ENCODE assay signal across 8 cellular contexts in the genomic region with DNA sequence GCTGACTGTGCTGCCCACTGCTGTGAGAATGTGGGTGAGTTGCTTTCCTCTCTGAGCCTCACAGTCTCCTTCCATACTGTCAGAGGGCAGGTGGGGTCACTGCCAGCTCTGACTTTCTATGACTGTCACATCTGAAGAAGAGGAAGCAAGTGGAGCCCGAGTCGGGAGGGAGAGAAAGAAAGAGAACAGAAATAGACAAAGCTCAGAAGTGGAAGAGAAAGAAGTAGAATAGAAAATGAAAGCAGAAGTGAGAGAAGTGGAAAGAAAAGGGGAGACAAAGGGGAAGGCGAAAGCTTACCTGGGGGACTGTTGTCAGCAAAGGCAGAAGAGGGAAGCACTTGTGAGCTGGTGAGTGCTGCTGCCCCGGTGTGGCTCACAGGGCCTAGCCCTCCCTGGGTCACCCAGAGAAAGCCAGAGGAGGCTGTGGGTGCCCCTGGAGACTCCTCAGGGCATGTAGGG. TPM values are rescaled to one million over a fixed set of nuclear protein-coding genes. Genes with fewer than 3 reads are reported as not detected.
A peak's percentile ranks its signal among the peaks of the same experiment; 100 is the strongest.
DNase-seq lines count a peak whose midpoint lies in the region; ATAC-seq, FAIRE-seq and TF ChIP-seq lines count a peak whose summit lies in the region.

No MANE protein-coding gene starts in this region.

- POLR2A ChIA-PET in CD8-positive, alpha-beta T cell (lab: Charles Lee): no interaction called here

- no peak overlapping the region for H3K27ac Mint-ChIP-seq in central memory CD8-positive, alpha-beta T cell (ENCODE audit: low read depth)
- H3K27ac Mint-ChIP-seq in CD8-positive, alpha-beta T cell: no peak overlapping the region

- CTCF ChIA-PET in CD8-positive, alpha-beta T cell (lab: Charles Lee): no interaction called here

- H3K27me3 ChIP-seq in left lung: no peaks in the 10 kb centered on the region
- H3K27me3 ChIP-seq in CD8-positive, alpha-beta T cell (ENCODE audit: insufficient read depth, low read length): no peaks in the 10 kb centered on the region

- TF ChIP-seq CTCF in left lung (IDR thresholded peaks at IDR 0.05): no peak
- no peak for TF ChIP-seq CTCF in CD8-positive, alpha-beta T cell (IDR thresholded peaks at IDR 0.05)

- no peak overlapping the region for H3K4me3 ChIP-seq in left lung
- H3K4me3 ChIP-seq in CD8-positive, alpha-beta T cell (ENCODE audit: low read depth, low read length): no peak overlapping the region

- peak; percentile 94 for ATAC-seq in GM21381 (IDR thresholded peaks at IDR 0.05; ENCODE audit: unreplicated experiment)
- ATAC-seq in HG03442 (IDR thresholded peaks at IDR 0.05; ENCODE audit: unreplicated experiment): peak; percentile 93
- ATAC-seq in central memory CD8-positive, alpha-beta T cell (replicated peaks; ENCODE audit: extremely low read depth, poor library complexity, severe bottlenecking): peak; percentile 30
- no peak for ATAC-seq in left lung
- no peak for ATAC-seq in CD8-positive, alpha-beta T cell

- peak; percentile 60 for DNase-seq in GM18507 (ENCODE audit: extremely low spot score, insufficient read length, low read depth)
- no peak for DNase-seq in central memory CD8-positive, alpha-beta T cell (ENCODE audit: low spot score in 2 of 2)
- DNase-seq in OCI-M2 (lab: John Stamatoyannopoulos, UW; ENCODE audit: unreplicated experiment): no peak
- DNase-seq in left lung: no peak
- DNase-seq in CD8-positive, alpha-beta T cell: no peak
- no peak for DNase-seq in SHP77 treated with DMSO at 0.1 percent for 48 hours (lab: John Stamatoyannopoulos, UW)

- H3K9me3 Mint-ChIP-seq in central memory CD8-positive, alpha-beta T cell: no peaks in the 10 kb centered on the region
- H3K9me3 Mint-ChIP-seq in CD8-positive, alpha-beta T cell: no peaks in the 10 kb centered on the region

- H3K4me3 Mint-ChIP-seq in central memory CD8-positive, alpha-beta T cell: no peak overlapping the region
- no peak overlapping the region for H3K4me3 Mint-ChIP-seq in CD8-positive, alpha-beta T cell

- no peaks in the 10 kb centered on the region for H3K27me3 Mint-ChIP-seq in central memory CD8-positive, alpha-beta T cell
- H3K27me3 Mint-ChIP-seq in CD8-positive, alpha-beta T cell (ENCODE audit: low read depth): no peaks in the 10 kb centered on the region

- intact Hi-C loops in left lung (cut with DNase I): no loop called here
- intact Hi-C loops in CD8-positive, alpha-beta T cell (cut with DNase I, micrococcal nuclease): no loop called here

- FAIRE-seq in GM18507 (lab: Jason Lieb, UNC): peak; percentile 99

- no peaks in the 10 kb centered on the region for H3K36me3 Mint-ChIP-seq in central memory CD8-positive, alpha-beta T cell (ENCODE audit: insufficient read depth)
- H3K36me3 Mint-ChIP-seq in CD8-positive, alpha-beta T cell: no peaks in the 10 kb centered on the region

- H3K27ac ChIP-seq in left lung: no peak overlapping the region
- no peak overlapping the region for H3K27ac ChIP-seq in CD8-positive, alpha-beta T cell (ENCODE audit: low read depth, low read length)

- no peaks in the 10 kb centered on the region for H3K4me1 Mint-ChIP-seq in central memory CD8-positive, alpha-beta T cell
- no peaks in the 10 kb centered on the region for H3K4me1 Mint-ChIP-seq in CD8-positive, alpha-beta T cell (ENCODE audit: low read depth)

- no peaks in the 10 kb centered on the region for H3K4me1 ChIP-seq in left lung
- H3K4me1 ChIP-seq in CD8-positive, alpha-beta T cell (ENCODE audit: insufficient read depth, low read length): no peaks in the 10 kb centered on the region

- no peaks in the 10 kb centered on the region for H3K9me3 ChIP-seq in left lung
- H3K9me3 ChIP-seq in CD8-positive, alpha-beta T cell (ENCODE audit: low read length): no peaks in the 10 kb centered on the region

- H3K36me3 ChIP-seq in left lung: no peaks in the 10 kb centered on the region
- no peaks in the 10 kb centered on the region for H3K36me3 ChIP-seq in CD8-positive, alpha-beta T cell (ENCODE audit: insufficient read depth, low read length)

RNA-seq across cellular contexts. Expression of a gene that starts 57.9 kb away (rescaled TPM):
- total RNA-seq in left lung: 1 to 10 TPM; 1.1 to 4.3 TPM
- not detected for total RNA-seq in CD8-positive, alpha-beta T cell

Comparison
In these comparisons a context has a peak if more than half of its experiments do, and no peak if none do; other contexts are left out.
1. ATAC-seq: peak in GM21381 (single experiment), HG03442 (single experiment) and central memory CD8-positive, alpha-beta T cell (single experiment); none in left lung (single experiment) and CD8-positive, alpha-beta T cell (single experiment).